18 cellular contexts compared by ENCODE assay signal in genomic region chr12:65535951-65536350, GRCh38.
DNase-seq lines count a peak whose midpoint lies in the region; ATAC-seq and TF ChIP-seq lines count a peak whose summit lies in the region.
"Had no signal": no experiment of that assay in that cellular context is flagged by ENCODE, and none has a peak within 500 bp of the region (broad histone marks: within the 10 kb centered on the region; RNA-seq: fewer than 3 reads in every experiment).

No MANE protein-coding gene starts in this region.

- peak overlapping the region; percentile 100 for H2AK5ac ChIP-seq in IMR-90 (ENCODE audit: low read depth, low read length)

- H3K27me3 Mint-ChIP-seq in activated naive CD4-positive, alpha-beta T cell treated with anti-CD3 and anti-CD28 coated beads, Interleukin-2, amount 10 ng/mL, durations not matched to agents 7 days and 5 days = no peaks in the 10 kb centered on the region
- H3K27me3 Mint-ChIP-seq: activated naive CD8-positive, alpha-beta T cell treated with anti-CD3 and anti-CD28 coated beads, Interleukin-2, amount 50 U/mL, for 24 hours had no signal

- peak overlapping the region; percentile 99 for H3K14ac ChIP-seq in IMR-90 (replicated peaks; ENCODE audit: low read depth, low read length)

- H3K9me1 ChIP-seq in IMR-90 (ENCODE audit: insufficient read depth, low read length) = peaks cover 29% of the 10 kb centered on the region

- in situ Hi-C loops in ACHN (cut with HindIII; ENCODE audit: low pct_ligation_motif_present, low pct_unique_long_range_greater_than_20kb, low sequenced_read_pairs) = no loop called here
- in situ Hi-C loops in IMR-90 (cut with MboI; ENCODE audit: low sequenced_read_pairs) = no loop called here
- in situ Hi-C loops in mammary epithelial cell (cut with MboI; ENCODE audit: low sequenced_read_pairs in 2 of 2) = no loop called here

- H3K27ac ChIP-seq in IMR-90 (ENCODE audit: insufficient read depth, low read length) (peak overlapping the region; percentile 77), mammary epithelial cell (ENCODE audit: insufficient read depth, low read depth, low read length) (peak overlapping the region; percentile 80), mesodermal cell (ENCODE audit: low read depth, low read length, severe bottlenecking) (peak overlapping the region; percentile 64), suprapubic skin (no peak overlapping the region)

- CTCF ChIA-PET in IMR-90 (lab: Yijun Ruan, JAX) (interaction anchor here (1.4 kb wide), 1 partner anchor 21 kb away, joined by 7 read pairs; no protein-coding TSS in a partner anchor), mammary epithelial cell (lab: Charles Lee; ENCODE audit: low non-redundant PET) (no interaction called here)
- CTCF ChIA-PET in activated naive CD4-positive, alpha-beta T cell treated with anti-CD3 and anti-CD28 coated beads, Interleukin-2, amount 10 ng/mL, durations not matched to agents 7 days and 5 days (lab: Charles Lee) = no interaction called here

- H2BK5ac ChIP-seq in IMR-90 (ENCODE audit: low read depth, low read length, poor library complexity, severe bottlenecking) = peak overlapping the region; percentile 99

- no peaks in the 10 kb centered on the region for H4K20me1 ChIP-seq in IMR-90 (ENCODE audit: insufficient read depth, low read length)
- H4K20me1 ChIP-seq in mammary epithelial cell (ENCODE audit: insufficient read depth, low read length) = no peaks in the 10 kb centered on the region

- no peaks in the 10 kb centered on the region for H3K4me1 Mint-ChIP-seq in activated naive CD4-positive, alpha-beta T cell treated with anti-CD3 and anti-CD28 coated beads, Interleukin-2, amount 10 ng/mL, durations not matched to agents 7 days and 5 days
- H3K4me1 Mint-ChIP-seq: activated naive CD8-positive, alpha-beta T cell treated with anti-CD3 and anti-CD28 coated beads, Interleukin-2, amount 50 U/mL, for 24 hours; CD8-positive, alpha-beta memory T cell had no signal

- no peak for TF ChIP-seq EP300 in suprapubic skin (IDR thresholded peaks at IDR 0.05)

- H2AK9ac ChIP-seq in IMR-90 (replicated peaks; ENCODE audit: low read depth, low read length, poor library complexity) = peak overlapping the region; percentile 82

- no peak overlapping the region for H3K4me3 Mint-ChIP-seq in activated naive CD4-positive, alpha-beta T cell treated with anti-CD3 and anti-CD28 coated beads, Interleukin-2, amount 10 ng/mL, durations not matched to agents 7 days and 5 days
- H3K4me3 Mint-ChIP-seq: activated naive CD8-positive, alpha-beta T cell treated with anti-CD3 and anti-CD28 coated beads, Interleukin-2, amount 50 U/mL, for 24 hours; activated T-helper 1 cell treated with anti-CD3 and anti-CD28 coated beads, Interleukin-12 subunit alpha, Interleukin-12 subunit beta, Interleukin-2, Interleukin-4 antibody, amounts not matched to agents 30 ng/mL and 10 ng/mL and 1 ng/mL, durations not matched to agents 14 hours and 24 hours and 36 hours; CD8-positive, alpha-beta memory T cell; T-helper 2 cell treated with Interferon-gamma antibody and Interleukin-4, amounts not matched to agents 5 μg/mL and 100 μg/mL, for 36 hours had no signal

- DNase-seq in ACHN (peak; percentile 36), IMR-90 (peak; percentile 42), mammary epithelial cell (no peak), suprapubic skin (ENCODE audit: low spot score in 2 of 2) (no peak), GM19240 (ENCODE audit: insufficient read length, low spot score) (no peak), NAMALWA (ENCODE audit: low spot score) (no peak)
- DNase-seq in activated naive CD4-positive, alpha-beta T cell treated with anti-CD3 and anti-CD28 coated beads, Interleukin-2, amount 10 ng/mL, durations not matched to agents 7 days and 5 days = no peak
- DNase-seq: activated naive CD8-positive, alpha-beta T cell treated with anti-CD3 and anti-CD28 coated beads, Interleukin-2, amount 50 U/mL, for 24 hours; CD8-positive, alpha-beta memory T cell; dermis blood vessel endothelial cell; DMS79; NCI-H1417; NCI-H526 had no signal

- peak overlapping the region; percentile 99 for H3K4ac ChIP-seq in IMR-90 (ENCODE audit: low read depth, low read length)

- H2BK20ac ChIP-seq in IMR-90 (ENCODE audit: low read depth, low read length) = peak overlapping the region; percentile 100

- H4K8ac ChIP-seq in IMR-90 (ENCODE audit: low read depth in 2 of 2, low read length in 2 of 2) = peak overlapping the region; percentile 86 to 99

- H3K23ac ChIP-seq in IMR-90 (ENCODE audit: low read depth, low read length) = peak overlapping the region; percentile 99

- peak overlapping the region; percentile 98 for H3K18ac ChIP-seq in IMR-90 (ENCODE audit: low read depth, low read length)

- peak overlapping the region; percentile 98 for H2BK15ac ChIP-seq in IMR-90 (ENCODE audit: low read depth, low read length)

- BruUV-seq in IMR-90 (replicated peaks; lab: Mats Ljungman, UMichigan) (no TSS peak), mammary epithelial cell (replicated peaks; lab: Mats Ljungman, UMichigan) (no TSS peak)

- H3K36me3 ChIP-seq in IMR-90 (ENCODE audit: control insufficient read depth, insufficient read depth, low read length) (no peaks in the 10 kb centered on the region), mammary epithelial cell (ENCODE audit: insufficient read depth, low read length) (no peaks in the 10 kb centered on the region), mesodermal cell (ENCODE audit: control insufficient read depth, insufficient read depth, low read length) (no peaks in the 10 kb centered on the region), suprapubic skin (no peaks in the 10 kb centered on the region)
- H3K36me3 ChIP-seq: gastroesophageal sphincter had no signal

- peaks cover 44% of the 10 kb centered on the region for H3K4me1 ChIP-seq in IMR-90 (ENCODE audit: control insufficient read depth, insufficient read depth, low read length)
- H3K4me1 ChIP-seq in mammary epithelial cell (ENCODE audit: insufficient read depth, low read length) = peaks cover 55% of the 10 kb centered on the region
- peaks cover 39% of the 10 kb centered on the region for H3K4me1 ChIP-seq in mesodermal cell (ENCODE audit: control insufficient read depth, insufficient read depth, low read length, poor library complexity, severe bottlenecking)
- peaks cover 4% of the 10 kb centered on the region for H3K4me1 ChIP-seq in suprapubic skin

- H3K4me2 ChIP-seq in IMR-90 (ENCODE audit: low read depth, low read length) = peak overlapping the region; percentile 42; the same call in 1 of the 2 replicates
- peak overlapping the region; percentile 68 for H3K4me2 ChIP-seq in mammary epithelial cell (ENCODE audit: insufficient read depth, low read depth, low read length)

- H3K36me3 Mint-ChIP-seq in activated naive CD4-positive, alpha-beta T cell treated with anti-CD3 and anti-CD28 coated beads, Interleukin-2, amount 10 ng/mL, durations not matched to agents 7 days and 5 days = no peaks in the 10 kb centered on the region

- H3K4me3 ChIP-seq in IMR-90 (ENCODE audit: insufficient read depth, low read depth, low read length) = no peak overlapping the region
- no peak overlapping the region for H3K4me3 ChIP-seq in mammary epithelial cell (replicated peaks in 1 of 3; ENCODE audit: insufficient read depth in 1 of 3, low read depth in 2 of 3, low read length in 3 of 3)
- no peak overlapping the region for H3K4me3 ChIP-seq in mesodermal cell (ENCODE audit: extremely low read depth, insufficient read depth, low read length, poor library complexity, severe bottlenecking)
- no peak overlapping the region for H3K4me3 ChIP-seq in suprapubic skin
- H3K4me3 ChIP-seq: gastroesophageal sphincter had no signal

- H3K79me1 ChIP-seq in IMR-90 (ENCODE audit: low read depth in 1 of 2, low read length in 2 of 2) = peaks cover 0 to 30% of the 10 kb centered on the region in 2 experiments; a peak in 2 of 4 replicates

- H2AFZ ChIP-seq in IMR-90 (replicated peaks; ENCODE audit: low read length, poor library complexity) (peak overlapping the region; percentile 70), mammary epithelial cell (ENCODE audit: low read depth, low read length) (peak overlapping the region; percentile 1)

- intact Hi-C loops in IMR-90 (cut with micrococcal nuclease) (loop anchor here (1.0 to 5.0 kb wide), 3 partner anchors 31 to 209 kb away; no protein-coding TSS in a partner anchor), mammary epithelial cell (cut with micrococcal nuclease) (loop anchor here (5.0 kb wide), 1 partner anchor 136 kb away; no protein-coding TSS in a partner anchor)

- H3K9ac ChIP-seq in IMR-90 (ENCODE audit: low read depth, low read length) (peak overlapping the region; percentile 37; the same call in 1 of the 2 replicates), mammary epithelial cell (ENCODE audit: insufficient read depth, low read length) (peak overlapping the region; percentile 69)

- H4K91ac ChIP-seq in IMR-90 (ENCODE audit: insufficient read depth, low read depth, low read length) = peak overlapping the region; percentile 100

- POLR2A ChIA-PET in IMR-90 (lab: Charles Lee; ENCODE audit: unreplicated experiment) = no interaction called here

- dilution Hi-C loops in IMR-90 (cut with HindIII; ENCODE audit: low sequenced_read_pairs, unreplicated experiment) = no loop called here
- dilution Hi-C loops in mammary epithelial cell (cut with HindIII; ENCODE audit: low sequenced_read_pairs) = no loop called here

- no peak for TF ChIP-seq CTCF in IMR-90 (conservative IDR thresholded peaks at IDR 0.05; ENCODE audit: low read depth, low read length)
- no peak for TF ChIP-seq CTCF in mammary epithelial cell (conservative IDR thresholded peaks at IDR 0.05 in 1 of 2, IDR thresholded peaks at IDR 0.05 in 1 of 2; ENCODE audit: extremely low read depth in 1 of 2, insufficient read depth in 1 of 2, low read depth in 1 of 2, low read length in 2 of 2)
- no peak for TF ChIP-seq CTCF in suprapubic skin (IDR thresholded peaks at IDR 0.05)

- H3K9me3 Mint-ChIP-seq in activated naive CD4-positive, alpha-beta T cell treated with anti-CD3 and anti-CD28 coated beads, Interleukin-2, amount 10 ng/mL, durations not matched to agents 7 days and 5 days = peaks cover 8% of the 10 kb centered on the region

- H3K27ac Mint-ChIP-seq in activated naive CD4-positive, alpha-beta T cell treated with anti-CD3 and anti-CD28 coated beads, Interleukin-2, amount 10 ng/mL, durations not matched to agents 7 days and 5 days = no peak overlapping the region
- H3K27ac Mint-ChIP-seq: activated naive CD8-positive, alpha-beta T cell treated with anti-CD3 and anti-CD28 coated beads, Interleukin-2, amount 50 U/mL, for 24 hours; activated T-helper 1 cell treated with anti-CD3 and anti-CD28 coated beads, Interleukin-12 subunit alpha, Interleukin-12 subunit beta, Interleukin-2, Interleukin-4 antibody, amounts not matched to agents 30 ng/mL and 10 ng/mL and 1 ng/mL, durations not matched to agents 14 hours and 24 hours and 36 hours; CD8-positive, alpha-beta memory T cell; T-helper 2 cell treated with Interferon-gamma antibody and Interleukin-4, amounts not matched to agents 5 μg/mL and 100 μg/mL, for 36 hours had no signal

- no peak for ATAC-seq in IMR-90 (ENCODE audit: low read depth)
- ATAC-seq: activated naive CD8-positive, alpha-beta T cell treated with anti-CD3 and anti-CD28 coated beads, Interleukin-2, amount 50 U/mL, for 24 hours; gastroesophageal sphincter; left lobe of liver had no signal

- H3K79me2 ChIP-seq in mammary epithelial cell (ENCODE audit: insufficient read depth, low read length) = no peaks in the 10 kb centered on the region

- H3K56ac ChIP-seq in IMR-90 (ENCODE audit: extremely low read depth, insufficient read depth, low read length) = peak overlapping the region; percentile 96

- peaks cover 7% of the 10 kb centered on the region for H3K9me3 ChIP-seq in IMR-90 (ENCODE audit: control insufficient read depth, insufficient read depth, low read length)
- H3K9me3 ChIP-seq in mammary epithelial cell (replicated peaks; ENCODE audit: insufficient read depth, low read length) = peaks cover 17% of the 10 kb centered on the region
- peaks cover 20% of the 10 kb centered on the region for H3K9me3 ChIP-seq in mesodermal cell (ENCODE audit: control insufficient read depth, low read length)
- peaks cover 10% of the 10 kb centered on the region for H3K9me3 ChIP-seq in suprapubic skin

- no peaks in the 10 kb centered on the region for H3K27me3 ChIP-seq in IMR-90 (ENCODE audit: control insufficient read depth, insufficient read depth, low read length)
- no peaks in the 10 kb centered on the region for H3K27me3 ChIP-seq in mammary epithelial cell (ENCODE audit: insufficient read depth, low read length)
- H3K27me3 ChIP-seq in suprapubic skin = no peaks in the 10 kb centered on the region
- H3K27me3 ChIP-seq: gastroesophageal sphincter had no signal

- no peak for TF ChIP-seq RAD21 in IMR-90 (IDR thresholded peaks at IDR 0.05; ENCODE audit: low read length)

- H4K5ac ChIP-seq in IMR-90 (ENCODE audit: low read depth, low read length) = peak overlapping the region; percentile 98

- peak overlapping the region; percentile 100 for H2BK120ac ChIP-seq in IMR-90 (ENCODE audit: low read depth, low read length)

- peak; percentile 1; the same call in 1 of the 2 replicates for TF ChIP-seq POLR2A in IMR-90 (IDR thresholded peaks at IDR 0.05; ENCODE audit: low read depth, low read length)
- no peak for TF ChIP-seq POLR2A in suprapubic skin (IDR thresholded peaks at IDR 0.05)

- no CpG with 5 or more reads among the region's 2 CpGs for WGBS in IMR-90 (ENCODE audit: extremely low coverage in 2 of 2, insufficient read length in 1 of 2), 2 experiments
- WGBS in mammary epithelial cell (ENCODE audit: low coverage, missing lambda C conversion rate) = 89% methylated on average over 2 of the region's 2 CpGs
- 100% methylated on average over 1 to 2 of the region's 2 CpGs for WGBS in mesodermal cell (ENCODE audit: insufficient coverage in 2 of 2), 2 experiments
- 92% methylated on average over 2 of the region's 2 CpGs for WGBS in suprapubic skin

Comparison
In these comparisons a context has a peak if more than half of its experiments do, and no peak if none do; other contexts are left out.
1. DNase-seq: peak in ACHN (single experiment) and IMR-90 (single experiment); none in mammary epithelial cell (single experiment), suprapubic skin (0 of 2), GM19240 (single experiment), NAMALWA (single experiment) and activated naive CD4-positive, alpha-beta T cell treated with anti-CD3 and anti-CD28 coated beads, Interleukin-2, amount 10 ng/mL, durations not matched to agents 7 days and 5 days (single experiment).